In genomic region chr21:37937668-37938067, GRCh38 we compare ENCODE assay signal across 25 cellular contexts. TPM values are rescaled to one million over a fixed set of nuclear protein-coding genes. Genes with fewer than 3 reads are reported as not detected.
DNase-seq lines count a peak whose midpoint lies in the region; ATAC-seq, FAIRE-seq and TF ChIP-seq lines count a peak whose summit lies in the region.
"Had no signal": no experiment of that assay in that cellular context is flagged by ENCODE, and none has a peak within 500 bp of the region (broad histone marks: within the 10 kb centered on the region; RNA-seq: fewer than 3 reads in every experiment).

No MANE protein-coding gene starts in this region.

- H2BK5ac ChIP-seq in IMR-90 (ENCODE audit: low read depth, low read length, poor library complexity, severe bottlenecking) (no peak overlapping the region), H1 (ENCODE audit: low read depth, low read length) (no peak overlapping the region)

- in situ Hi-C loops in IMR-90 (cut with MboI; ENCODE audit: low sequenced_read_pairs) = loop anchor here (25.0 kb wide), 1 partner anchor 425 kb away; no protein-coding TSS in a partner anchor

- H3K9me3 ChIP-seq in IMR-90 (ENCODE audit: control insufficient read depth, insufficient read depth, low read length) = 0 out of 2 replicates have a peak, but pooled peaks cover 1% of the 10 kb centered on the region
- H3K9me3 ChIP-seq in H1 (ENCODE audit: insufficient read depth in 2 of 2, low read depth in 1 of 2, low read length in 1 of 2) = 0 out of 4 replicates have a peak, but pooled peaks cover 0 to 5% of the 10 kb centered on the region in 2 experiments

- no peak overlapping the region for H2BK12ac ChIP-seq in H1 (ENCODE audit: low read depth, low read length)

- H3K36me3 ChIP-seq in IMR-90 (ENCODE audit: control insufficient read depth, insufficient read depth, low read length) (no peaks in the 10 kb centered on the region), H1 (ENCODE audit: control insufficient read depth in 2 of 4, insufficient read depth in 4 of 4, low read length in 3 of 4) (no peaks in the 10 kb centered on the region)

- H3K79me1 ChIP-seq in IMR-90 (ENCODE audit: low read depth in 1 of 2, low read length in 2 of 2) = no peaks in the 10 kb centered on the region
- no peaks in the 10 kb centered on the region for H3K79me1 ChIP-seq in H1 (ENCODE audit: low read depth, low read length)

- no peak overlapping the region for H3K9ac ChIP-seq in IMR-90 (ENCODE audit: low read depth, low read length)
- no peak overlapping the region for H3K9ac ChIP-seq in H1 (replicated peaks in 1 of 4; ENCODE audit: extremely low read depth in 1 of 4, low read depth in 3 of 4, low read length in 3 of 4)

- H3K56ac ChIP-seq in IMR-90 (ENCODE audit: extremely low read depth, insufficient read depth, low read length) = no peak overlapping the region
- no peak overlapping the region for H3K56ac ChIP-seq in H1 (replicated peaks; ENCODE audit: insufficient read length, low read depth, low read length)

- FAIRE-seq in H1 (lab: Jason Lieb, UNC) = no peak
- FAIRE-seq: A549, GM12891, GM18507 had no signal

- H3K4ac ChIP-seq in IMR-90 (ENCODE audit: low read depth, low read length) (no peak overlapping the region), H1 (replicated peaks; ENCODE audit: insufficient read length, low read depth, low read length) (no peak overlapping the region)

- H3K18ac ChIP-seq in IMR-90 (ENCODE audit: low read depth, low read length) (no peak overlapping the region), H1 (ENCODE audit: extremely low read depth, low read length) (no peak overlapping the region)

- H4K5ac ChIP-seq in IMR-90 (ENCODE audit: low read depth, low read length) (no peak overlapping the region), H1 (ENCODE audit: insufficient read length, low read depth, low read length) (no peak overlapping the region)

- no peak for ATAC-seq in IMR-90 (ENCODE audit: low read depth)
- peak; percentile 36 for ATAC-seq in left lobe of liver
- ATAC-seq: A549, HCT116 had no signal

- no TSS peak for BruUV-seq in IMR-90 (replicated peaks; lab: Mats Ljungman, UMichigan)

- H3K27ac ChIP-seq in IMR-90 (ENCODE audit: insufficient read depth, low read length) = no peak overlapping the region
- H3K27ac ChIP-seq in H1 (ENCODE audit: low read depth, low read length) = no peak overlapping the region; the same call in 1 of the 2 replicates
- H3K27ac ChIP-seq: A549 had no signal

- H3K4me3 ChIP-seq in IMR-90 (ENCODE audit: insufficient read depth, low read depth, low read length) (no peak overlapping the region), H1 (ENCODE audit: extremely low read depth in 1 of 4, insufficient read depth in 2 of 4, low read depth in 3 of 4, low read length in 4 of 4) (no peak overlapping the region)
- H3K4me3 ChIP-seq: A549 had no signal

- dilution Hi-C loops in IMR-90 (cut with HindIII; ENCODE audit: low sequenced_read_pairs, unreplicated experiment) = no loop called here

- H3K27me3 ChIP-seq in IMR-90 (ENCODE audit: control insufficient read depth, insufficient read depth, low read length) = no peaks in the 10 kb centered on the region
- H3K27me3 ChIP-seq in H1 (replicated peaks in 1 of 4; ENCODE audit: control insufficient read depth in 3 of 4, extremely low read depth in 1 of 4, insufficient read depth in 3 of 4, low read length in 3 of 4) = no peaks in the 10 kb centered on the region

- H4K8ac ChIP-seq in IMR-90 (ENCODE audit: low read depth in 2 of 2, low read length in 2 of 2) (no peak overlapping the region), H1 (ENCODE audit: extremely low read depth, insufficient read depth, low read length) (no peak overlapping the region)

- H3K23me2 ChIP-seq in H1 (ENCODE audit: low read depth, low read length) = no peaks in the 10 kb centered on the region

- TF ChIP-seq CTCF in IMR-90 (conservative IDR thresholded peaks at IDR 0.05; ENCODE audit: low read depth, low read length) (no peak), H1 (IDR thresholded peaks at IDR 0.05; ENCODE audit: control extremely low read depth in 1 of 3, insufficient read depth in 1 of 3, low read depth in 1 of 3, low read length in 3 of 3) (no peak)

- H2BK120ac ChIP-seq in IMR-90 (ENCODE audit: low read depth, low read length) (no peak overlapping the region), H1 (replicated peaks; ENCODE audit: low read depth, low read length) (no peak overlapping the region)

- H3K14ac ChIP-seq in IMR-90 (replicated peaks; ENCODE audit: low read depth, low read length) = no peak overlapping the region
- no peak overlapping the region for H3K14ac ChIP-seq in H1 (ENCODE audit: insufficient read length)

- no peak overlapping the region for H2AK9ac ChIP-seq in IMR-90 (replicated peaks; ENCODE audit: low read depth, low read length, poor library complexity)

- no peak overlapping the region for H2AK5ac ChIP-seq in IMR-90 (ENCODE audit: low read depth, low read length)
- no peak overlapping the region for H2AK5ac ChIP-seq in H1 (ENCODE audit: low read depth, low read length)

- H2AFZ ChIP-seq in IMR-90 (replicated peaks; ENCODE audit: low read length, poor library complexity) = peak overlapping the region; percentile 41
- 0 out of 2 replicates have a peak overlapping the region, but pooled peaks have one; percentile 46 for H2AFZ ChIP-seq in H1 (ENCODE audit: low read length)

- H3K79me2 ChIP-seq in H1 (ENCODE audit: control insufficient read depth in 1 of 2, insufficient read depth in 2 of 2, low read length in 2 of 2) = no peaks in the 10 kb centered on the region

- POLR2A ChIA-PET in IMR-90 (lab: Charles Lee; ENCODE audit: unreplicated experiment) = no interaction called here
- POLR2A ChIA-PET in H1 (lab: Charles Lee; ENCODE audit: partially characterized antibody) = no interaction called here

- H2BK20ac ChIP-seq in IMR-90 (ENCODE audit: low read depth, low read length) = no peak overlapping the region
- no peak overlapping the region for H2BK20ac ChIP-seq in H1 (ENCODE audit: low read length)

- no peak overlapping the region for H3K23ac ChIP-seq in IMR-90 (ENCODE audit: low read depth, low read length)
- no peak overlapping the region for H3K23ac ChIP-seq in H1 (ENCODE audit: insufficient read length)

- no peak for TF ChIP-seq RAD21 in IMR-90 (IDR thresholded peaks at IDR 0.05; ENCODE audit: low read length)
- TF ChIP-seq RAD21 in H1 (IDR thresholded peaks at IDR 0.05 in 1 of 2, conservative IDR thresholded peaks at IDR 0.05 in 1 of 2; ENCODE audit: low read depth in 2 of 2, low read length in 2 of 2) = no peak

- no peak overlapping the region for H4K91ac ChIP-seq in IMR-90 (ENCODE audit: insufficient read depth, low read depth, low read length)
- no peak overlapping the region for H4K91ac ChIP-seq in H1 (replicated peaks; ENCODE audit: insufficient read length, low read length)

- H3K4me1 ChIP-seq in IMR-90 (ENCODE audit: control insufficient read depth, insufficient read depth, low read length) (no peaks in the 10 kb centered on the region), H1 (replicated peaks in 1 of 4; ENCODE audit: control insufficient read depth in 3 of 4, insufficient read depth in 4 of 4, low read length in 3 of 4) (no peaks in the 10 kb centered on the region)
- H3K4me1 ChIP-seq: A549 had no signal

- TF ChIP-seq POLR2A in IMR-90 (IDR thresholded peaks at IDR 0.05; ENCODE audit: low read depth, low read length) (no peak), H1 (IDR thresholded peaks at IDR 0.05; ENCODE audit: control extremely low read depth in 1 of 2, low read depth in 2 of 2, low read length in 2 of 2) (no peak)

- H2BK15ac ChIP-seq in IMR-90 (ENCODE audit: low read depth, low read length) (no peak overlapping the region), H1 (ENCODE audit: low read length) (no peak overlapping the region)

- 13% methylated on average over 3 of the region's 9 CpGs; no CpG with 5 or more reads in 1 of the 2 experiments for WGBS in IMR-90 (ENCODE audit: extremely low coverage in 2 of 2, insufficient read length in 1 of 2), 2 experiments
- WGBS in H1 (ENCODE audit: extremely low coverage in 1 of 2, insufficient coverage in 1 of 2, insufficient read length in 1 of 2, insufficient replicate concordance in 2 of 2, low coverage in 1 of 2, low lambda C conversion rate in 2 of 2, missing lambda C conversion rate in 1 of 2), 2 experiments = 92% methylated on average over 9 of the region's 9 CpGs; no CpG with 5 or more reads in 1 of the 2 experiments

- CTCF ChIA-PET in IMR-90 (lab: Yijun Ruan, JAX) (no interaction called here), H1 (lab: Charles Lee; ENCODE audit: partially characterized antibody) (no interaction called here)

- intact Hi-C loops in IMR-90 (cut with micrococcal nuclease) = no loop called here

- no peaks in the 10 kb centered on the region for H4K20me1 ChIP-seq in IMR-90 (ENCODE audit: insufficient read depth, low read length)
- H4K20me1 ChIP-seq in H1 (replicated peaks in 1 of 2; ENCODE audit: control insufficient read depth in 1 of 2, insufficient read depth in 2 of 2, low read length in 2 of 2) = no peaks in the 10 kb centered on the region

- H3K9me1 ChIP-seq in IMR-90 (ENCODE audit: insufficient read depth, low read length) = no peaks in the 10 kb centered on the region

- DNase-seq in SHP77 (lab: John Stamatoyannopoulos, UW) (peak; percentile 3 to 14), SHP77 treated with DMSO at 0.1 percent for 48 hours (lab: John Stamatoyannopoulos, UW) (no peak), IMR-90 (no peak), H1 (ENCODE audit: low read depth in 1 of 2, low spot score in 2 of 2) (no peak), left lobe of liver (ENCODE audit: low spot score) (no peak), NCI-H128 (lab: John Stamatoyannopoulos, UW; ENCODE audit: unreplicated experiment) (no peak), HK-2 (ENCODE audit: unreplicated experiment) (no peak)
- DNase-seq in activated CD8-positive, alpha-beta memory T cell treated with anti-CD3 and anti-CD28 coated beads, Interleukin-2, amount 50 U/mL, for 48 hours = no peak
- DNase-seq: 8988T; ACHN; C1 segment of cervical spinal cord; Calu3; CD4-positive, alpha-beta memory T cell; COR-L47; DMS53; DMS79 treated with DMSO at 0.1 percent for 48 hours; GF-D8; H9 had no signal

- no peak for TF ChIP-seq EP300 in H1 (IDR thresholded peaks at IDR 0.05; ENCODE audit: borderline replicate concordance in 1 of 2, low read depth in 2 of 2, low read length in 2 of 2)

- H3K4me2 ChIP-seq in IMR-90 (ENCODE audit: low read depth, low read length) = no peak overlapping the region
- no peak overlapping the region for H3K4me2 ChIP-seq in H1 (ENCODE audit: insufficient read depth in 1 of 2, low read depth in 2 of 2, low read length in 2 of 2)
- H3K4me2 ChIP-seq: A549 had no signal

RNA-seq across cellular contexts. Expression of gene KCNJ6, which starts 21.4 kb away (rescaled TPM):
- under 0.01 TPM in 2 replicates for total RNA-seq in IMR-90 (2012; rRNA removed)
- 0.02 and 0.04 TPM in 2 replicates for polyA plus RNA-seq in IMR-90 (2012; rRNA removed)
- 0.01 TPM in 1 of 2 replicates, not detected in the other for polyA plus RNA-seq in IMR-90 (2012; cell fraction: cytosol; rRNA removed)
- under 0.01 and 0.02 TPM in 2 replicates for polyA plus RNA-seq in IMR-90 (2012; cell fraction: nucleus; rRNA removed; ENCODE audit: low replicate concordance)
- 0.78 and 1.2 TPM in 2 replicates for total RNA-seq in H1 (2021; fragmentation: NEBNext Ultra II Directional; extraction: Animal tissue kit (Norgen Biotek cat#: 25700))
- polyA plus RNA-seq in H1 (2011; rRNA removed) = 0.20 and 0.51 TPM in 2 replicates
- polyA plus RNA-seq in H1 (2011; cell fraction: cytosol; rRNA removed) = 0.27 TPM
- 0.29 TPM for polyA plus RNA-seq in H1 (2011; cell fraction: nucleus; rRNA removed)
- polyA plus RNA-seq in H1 (2012, experiment 1 of 2) = 0.41 to 0.98 TPM (median 0.50 TPM) in 4 replicates
- 0.03 TPM for polyA plus RNA-seq in H1 (2012, experiment 2 of 2)
- 0.61 TPM for polyA plus RNA-seq in H1 (2013, experiment 1 of 2)
- polyA plus RNA-seq in H1 (2013, experiment 2 of 2) = 0.83 TPM
- polyA minus RNA-seq in H1 (2011; rRNA and poly(A)+ RNA removed) = 1.7 and 2.2 TPM in 2 replicates
- polyA minus RNA-seq in H1 (2011; cell fraction: cytosol; rRNA and poly(A)+ RNA removed) = 0.44 TPM
- 0.50 TPM for polyA minus RNA-seq in H1 (2011; cell fraction: nucleus; rRNA and poly(A)+ RNA removed)
- total RNA-seq in left lobe of liver = not detected
- total RNA-seq: CD4-positive, alpha-beta memory T cell; Daoy; G401; H4 had no signal
- polyA plus RNA-seq: CD4-positive, alpha-beta memory T cell had no signal

Comparison
In these comparisons a context has a peak if more than half of its experiments do, and no peak if none do; other contexts are left out.
1. DNase-seq: peak in SHP77 (2 of 2); none in SHP77 treated with DMSO at 0.1 percent for 48 hours (single experiment), IMR-90 (single experiment), H1 (0 of 2), left lobe of liver (single experiment), NCI-H128 (single experiment), HK-2 (single experiment) and activated CD8-positive, alpha-beta memory T cell treated with anti-CD3 and anti-CD28 coated beads, Interleukin-2, amount 50 U/mL, for 48 hours (single experiment).